Comparison of ENCODE assay signal across 20 cellular contexts in genomic region chr11:134942633-134943032, GRCh38.
"Had no signal": no experiment of that assay in that cellular context is flagged by ENCODE, and none has a peak within 500 bp of the region (broad histone marks: within the 10 kb centered on the region; RNA-seq: fewer than 3 reads in every experiment).

No MANE protein-coding gene starts in this region.

- H3K36me3 ChIP-seq: adrenal gland, ascending aorta, cardiac muscle cell, gastrocnemius medialis, upper lobe of right lung had no signal

- H3K27ac Mint-ChIP-seq: activated naive CD8-positive, alpha-beta T cell; activated T-cell treated with anti-CD3 and anti-CD28 coated beads, Interleukin-2, amount 50 U/mL, for 24 hours; activated T-helper 2 cell treated with anti-CD3 and anti-CD28 coated beads, Interferon-gamma antibody, Interleukin-2, Interleukin-4, amounts not matched to agents 10 μg/mL and 5 μg/mL and 100 μg/mL, durations not matched to agents 14 hours and 24 hours and 36 hours; memory B cell had no signal

- H3K27ac ChIP-seq: adrenal gland, ascending aorta, cardiac muscle cell, gastrocnemius medialis, upper lobe of right lung had no signal

- H3K4me1 ChIP-seq: adrenal gland, gastrocnemius medialis had no signal

- H3K9me3 ChIP-seq: adrenal gland, ascending aorta, gastrocnemius medialis, upper lobe of right lung had no signal

- H3K4me3 ChIP-seq: adrenal gland, ascending aorta, cardiac muscle cell, gastrocnemius medialis, upper lobe of right lung had no signal

- H3K36me3 Mint-ChIP-seq: activated naive CD8-positive, alpha-beta T cell; memory B cell had no signal

- H3K4me3 Mint-ChIP-seq: activated naive CD8-positive, alpha-beta T cell; activated T-cell treated with anti-CD3 and anti-CD28 coated beads, Interleukin-2, amount 50 U/mL, for 24 hours; memory B cell; nephron had no signal

- FAIRE-seq: endometrium, islet of Langerhans had no signal

- H3K4me1 Mint-ChIP-seq: memory B cell had no signal

- ATAC-seq: gastrocnemius medialis, left cardiac atrium had no signal

- H3K27me3 ChIP-seq: adrenal gland, ascending aorta, cardiac muscle cell, gastrocnemius medialis, upper lobe of right lung had no signal

- H3K9me3 Mint-ChIP-seq: activated T-cell treated with anti-CD3 and anti-CD28 coated beads, Interleukin-2, amount 50 U/mL, for 24 hours; activated T-helper 2 cell treated with anti-CD3 and anti-CD28 coated beads, Interferon-gamma antibody, Interleukin-2, Interleukin-4, amounts not matched to agents 10 μg/mL and 5 μg/mL and 100 μg/mL, durations not matched to agents 14 hours and 24 hours and 36 hours; memory B cell; nephron had no signal

- DNase-seq: activated CD4-positive, alpha-beta T cell treated with anti-CD3 and anti-CD28 coated beads for 1 hour; activated CD8-positive, alpha-beta memory T cell treated with anti-CD3 and anti-CD28 coated beads for 24 hours; activated CD8-positive, alpha-beta memory T cell treated with anti-CD3 and anti-CD28 coated beads, Interleukin-2, amount 50 U/mL, for 4 hours; activated naive CD4-positive, alpha-beta T cell; activated T-cell treated with anti-CD3 and anti-CD28 coated beads, Interleukin-2, amount 50 U/mL, for 24 hours; adrenal gland; gastrocnemius medialis; left cardiac atrium; stimulated activated CD4-positive, alpha-beta T cell treated with anti-CD3 and anti-CD28 coated beads, Interleukin-4, amount 100 ng/mL, for 1 hour; stimulated activated naive CD4-positive, alpha-beta T cell treated with Interleukin-2 at 50 U/mL for 16 hours; T-helper 9 cell; upper lobe of right lung had no signal
